In the genomic region with DNA sequence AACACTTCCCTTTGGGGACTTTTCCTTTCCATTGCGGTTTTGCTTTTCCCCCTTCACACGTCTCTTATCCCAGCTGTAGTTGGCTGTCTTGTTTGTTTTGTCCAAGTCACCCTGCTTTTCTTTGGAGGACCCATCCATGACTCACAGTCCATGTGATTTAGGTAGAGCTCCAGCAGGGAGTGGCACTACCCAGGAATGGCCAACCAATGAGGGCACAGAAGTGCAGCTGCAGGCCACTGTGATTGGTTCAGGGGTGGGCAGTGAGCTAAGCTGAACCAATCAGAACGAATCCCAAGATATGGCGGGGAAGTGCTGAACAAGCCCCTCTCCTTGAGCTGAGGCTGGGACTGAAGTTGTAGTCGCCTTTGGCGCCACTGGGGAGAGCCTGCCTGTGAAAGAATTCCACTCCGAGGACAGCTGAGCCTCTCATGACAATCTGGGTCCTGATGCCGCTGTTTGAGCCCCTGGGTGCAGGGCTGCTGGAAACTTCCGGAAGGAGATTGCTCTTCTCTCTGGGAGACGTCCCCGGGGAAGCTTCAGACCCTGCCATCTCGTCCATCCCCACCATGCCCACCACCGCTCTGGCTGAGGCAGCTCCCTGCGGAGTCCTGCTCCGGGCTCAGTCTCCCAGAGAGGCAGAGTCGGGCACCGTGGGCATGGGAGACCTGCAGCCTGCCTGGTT, we compare ENCODE assay signal across 9 cellular contexts.
DNase-seq lines count a peak whose midpoint lies in the region; ATAC-seq, FAIRE-seq and TF ChIP-seq lines count a peak whose summit lies in the region.
"Had no signal": no experiment of that assay in that cellular context is flagged by ENCODE, and none has a peak within 500 bp of the region (broad histone marks: within the 10 kb centered on the region; RNA-seq: fewer than 3 reads in every experiment).

No MANE protein-coding gene starts in this region.

- H3K4me3 ChIP-seq in A549 (no peak overlapping the region), gastroesophageal sphincter (no peak overlapping the region)

- peak overlapping the region; percentile 35; the same call in 2 of the 3 replicates for H3K4me2 ChIP-seq in A549

- TF ChIP-seq POLR2A in A549 (IDR thresholded peaks at IDR 0.05; ENCODE audit: low read length) = no peak
- TF ChIP-seq POLR2A in gastroesophageal sphincter (IDR thresholded peaks at IDR 0.05) = no peak

- H3K27ac ChIP-seq in A549 = peak overlapping the region; percentile 27 to 47; a peak in 3 of 6 replicates
- H3K27ac ChIP-seq in gastroesophageal sphincter = no peak overlapping the region

- no peaks in the 10 kb centered on the region for H3K36me3 ChIP-seq in gastroesophageal sphincter

- TF ChIP-seq RAD21 in A549 (conservative IDR thresholded peaks at IDR 0.05 in 1 of 2, IDR thresholded peaks at IDR 0.05 in 1 of 2) = no peak

- H3K4me1 ChIP-seq in A549 (peaks cover 11% of the 10 kb centered on the region; the same call in 1 of the 3 replicates), gastroesophageal sphincter (peaks cover 0 to 15% (median 1%) of the 10 kb centered on the region in 3 donors)

- ATAC-seq in A549 (peak; percentile 84 to 92), gastroesophageal sphincter (peak; percentile 41), GM18870 (IDR thresholded peaks at IDR 0.05; ENCODE audit: unreplicated experiment) (no peak)

- no peak for TF ChIP-seq EP300 in A549 (IDR thresholded peaks at IDR 0.05)
- TF ChIP-seq EP300 in gastroesophageal sphincter (IDR thresholded peaks at IDR 0.05) = no peak

- CTCF ChIA-PET in A549 (lab: Yijun Ruan, JAX) = interaction anchor here (0.5 to 17.2 kb wide), 17 partner anchors 9 to 528 kb away, joined by 3 to 362 read pairs (median 3); no protein-coding TSS in a partner anchor

- 58% methylated on average over 17 of the region's 17 CpGs for WGBS in A549 (ENCODE audit: missing lambda C conversion rate)
- 61 to 92% methylated on average over 2 of the region's 17 CpGs for WGBS in gastroesophageal sphincter (ENCODE audit: low coverage in 1 of 2), 2 donors

- H3K9me3 ChIP-seq in A549 = no peaks in the 10 kb centered on the region
- H3K9me3 ChIP-seq in gastroesophageal sphincter = no peaks in the 10 kb centered on the region

- DNase-seq in A549 (ENCODE audit: low read depth in 1 of 2, low spot score in 1 of 2) (peak; percentile 89 to 94), H4 (ENCODE audit: low spot score) (peak; percentile 98), RKO (ENCODE audit: low spot score) (peak; percentile 70), hippocampal formation (lab: John Stamatoyannopoulos, UW) (no peak), NCI-H187 treated with DMSO at 0.1 percent for 48 hours (lab: John Stamatoyannopoulos, UW) (no peak)
- no peak for DNase-seq in stimulated activated CD4-positive, alpha-beta T cell treated with anti-CD3 and anti-CD28 coated beads, Interleukin-12 subunit alpha, Interleukin-12 subunit beta, amount 100 ng/mL, for 4 hours
- DNase-seq: T1000 had no signal

- POLR2A ChIA-PET in A549 (lab: Yijun Ruan, JAX) = interaction anchor here (0.5 to 1.7 kb wide), 4 partner anchors 28 to 273 kb away, joined by 3 to 7 read pairs (median 3); a partner anchor contains a TSS

- TF ChIP-seq CTCF in A549 (IDR thresholded peaks at IDR 0.05) (no peak), gastroesophageal sphincter (IDR thresholded peaks at IDR 0.05) (no peak)

- FAIRE-seq in A549 (lab: Jason Lieb, UNC) = peak; percentile 91

- H3K27me3 ChIP-seq in gastroesophageal sphincter = peaks cover 45% of the 10 kb centered on the region

TF ChIP-seq in A549, 52 proteins besides CTCF, POLR2A, EP300 and RAD21 (continues in another document):
- no peak for TF ChIP-seq MAFK (IDR thresholded peaks at IDR 0.05; ENCODE audit: partially characterized antibody)
- no peak for TF ChIP-seq JUN (IDR thresholded peaks at IDR 0.05)
- TF ChIP-seq FOSL2 (IDR thresholded peaks at IDR 0.05) = no peak
- TF ChIP-seq FOSL2 (CRISPR knock-in tag; IDR thresholded peaks at IDR 0.05) = peak; percentile 74
- no peak for TF ChIP-seq ZC3H11A (IDR thresholded peaks at IDR 0.05)
- TF ChIP-seq FOSB (CRISPR knock-in tag; IDR thresholded peaks at IDR 0.05) = no peak
- TF ChIP-seq, protein P1, sequence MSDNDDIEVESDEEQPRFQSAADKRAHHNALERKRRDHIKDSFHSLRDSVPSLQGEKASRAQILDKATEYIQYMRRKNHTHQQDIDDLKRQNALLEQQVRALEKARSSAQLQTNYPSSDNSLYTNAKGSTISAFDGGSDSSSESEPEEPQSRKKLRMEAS (IDR thresholded peaks at IDR 0.05) = peak; percentile 68
- TF ChIP-seq, protein P2, sequence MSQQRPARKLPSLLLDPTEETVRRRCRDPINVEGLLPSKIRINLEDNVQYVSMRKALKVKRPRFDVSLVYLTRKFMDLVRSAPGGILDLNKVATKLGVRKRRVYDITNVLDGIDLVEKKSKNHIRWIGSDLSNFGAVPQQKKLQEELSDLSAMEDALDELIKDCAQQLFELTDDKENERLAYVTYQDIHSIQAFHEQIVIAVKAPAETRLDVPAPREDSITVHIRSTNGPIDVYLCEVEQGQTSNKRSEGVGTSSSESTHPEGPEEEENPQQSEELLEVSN (IDR thresholded peaks at IDR 0.05; ENCODE audit: borderline replicate concordance, low read depth) = peak; percentile 59; the same call in 1 of the 2 replicates
- no peak for TF ChIP-seq CEBPB (IDR thresholded peaks at IDR 0.05)
- TF ChIP-seq RFX5 (IDR thresholded peaks at IDR 0.05) = peak; percentile 68; the same call in 1 of the 2 replicates
- TF ChIP-seq HOXB13 (CRISPR knock-in tag; IDR thresholded peaks at IDR 0.05; ENCODE audit: low read depth) = no peak
- TF ChIP-seq RNF2 (IDR thresholded peaks at IDR 0.05; ENCODE audit: borderline replicate concordance, low read depth) = no peak
- TF ChIP-seq FOXS1 (CRISPR knock-in tag; IDR thresholded peaks at IDR 0.05) = no peak
- TF ChIP-seq BHLHE40 (IDR thresholded peaks at IDR 0.05; ENCODE audit: low read depth, low read length) = no peak
- TF ChIP-seq, protein P3, sequence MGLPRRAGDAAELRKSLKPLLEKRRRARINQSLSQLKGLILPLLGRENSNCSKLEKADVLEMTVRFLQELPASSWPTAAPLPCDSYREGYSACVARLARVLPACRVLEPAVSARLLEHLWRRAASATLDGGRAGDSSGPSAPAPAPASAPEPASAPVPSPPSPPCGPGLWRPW (IDR thresholded peaks at IDR 0.05) = no peak
- TF ChIP-seq MYC (IDR thresholded peaks at IDR 0.05; ENCODE audit: borderline replicate concordance, low read length) = no peak
- TF ChIP-seq, protein P4, sequence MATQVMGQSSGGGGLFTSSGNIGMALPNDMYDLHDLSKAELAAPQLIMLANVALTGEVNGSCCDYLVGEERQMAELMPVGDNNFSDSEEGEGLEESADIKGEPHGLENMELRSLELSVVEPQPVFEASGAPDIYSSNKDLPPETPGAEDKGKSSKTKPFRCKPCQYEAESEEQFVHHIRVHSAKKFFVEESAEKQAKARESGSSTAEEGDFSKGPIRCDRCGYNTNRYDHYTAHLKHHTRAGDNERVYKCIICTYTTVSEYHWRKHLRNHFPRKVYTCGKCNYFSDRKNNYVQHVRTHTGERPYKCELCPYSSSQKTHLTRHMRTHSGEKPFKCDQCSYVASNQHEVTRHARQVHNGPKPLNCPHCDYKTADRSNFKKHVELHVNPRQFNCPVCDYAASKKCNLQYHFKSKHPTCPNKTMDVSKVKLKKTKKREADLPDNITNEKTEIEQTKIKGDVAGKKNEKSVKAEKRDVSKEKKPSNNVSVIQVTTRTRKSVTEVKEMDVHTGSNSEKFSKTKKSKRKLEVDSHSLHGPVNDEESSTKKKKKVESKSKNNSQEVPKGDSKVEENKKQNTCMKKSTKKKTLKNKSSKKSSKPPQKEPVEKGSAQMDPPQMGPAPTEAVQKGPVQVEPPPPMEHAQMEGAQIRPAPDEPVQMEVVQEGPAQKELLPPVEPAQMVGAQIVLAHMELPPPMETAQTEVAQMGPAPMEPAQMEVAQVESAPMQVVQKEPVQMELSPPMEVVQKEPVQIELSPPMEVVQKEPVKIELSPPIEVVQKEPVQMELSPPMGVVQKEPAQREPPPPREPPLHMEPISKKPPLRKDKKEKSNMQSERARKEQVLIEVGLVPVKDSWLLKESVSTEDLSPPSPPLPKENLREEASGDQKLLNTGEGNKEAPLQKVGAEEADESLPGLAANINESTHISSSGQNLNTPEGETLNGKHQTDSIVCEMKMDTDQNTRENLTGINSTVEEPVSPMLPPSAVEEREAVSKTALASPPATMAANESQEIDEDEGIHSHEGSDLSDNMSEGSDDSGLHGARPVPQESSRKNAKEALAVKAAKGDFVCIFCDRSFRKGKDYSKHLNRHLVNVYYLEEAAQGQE (IDR thresholded peaks at IDR 0.05) = no peak
- TF ChIP-seq CHD2 (IDR thresholded peaks at IDR 0.05; ENCODE audit: low read length, partially characterized antibody) = no peak
- TF ChIP-seq ZSCAN20 (CRISPR knock-in tag; IDR thresholded peaks at IDR 0.05) = no peak
- no peak for TF ChIP-seq ZNF302 (CRISPR knock-in tag; IDR thresholded peaks at IDR 0.05)
- TF ChIP-seq PHF8 (IDR thresholded peaks at IDR 0.05; ENCODE audit: borderline replicate concordance, low read depth) = no peak
- TF ChIP-seq HOXA7 (CRISPR knock-in tag; IDR thresholded peaks at IDR 0.05) = no peak
- TF ChIP-seq HDAC2 (IDR thresholded peaks at IDR 0.05) = no peak
- TF ChIP-seq ESRRA (IDR thresholded peaks at IDR 0.05; ENCODE audit: borderline replicate concordance, low read length) = no peak
- no peak for TF ChIP-seq ZFP36 (IDR thresholded peaks at IDR 0.05; ENCODE audit: borderline replicate concordance, partially characterized antibody)
- TF ChIP-seq, protein P5, sequence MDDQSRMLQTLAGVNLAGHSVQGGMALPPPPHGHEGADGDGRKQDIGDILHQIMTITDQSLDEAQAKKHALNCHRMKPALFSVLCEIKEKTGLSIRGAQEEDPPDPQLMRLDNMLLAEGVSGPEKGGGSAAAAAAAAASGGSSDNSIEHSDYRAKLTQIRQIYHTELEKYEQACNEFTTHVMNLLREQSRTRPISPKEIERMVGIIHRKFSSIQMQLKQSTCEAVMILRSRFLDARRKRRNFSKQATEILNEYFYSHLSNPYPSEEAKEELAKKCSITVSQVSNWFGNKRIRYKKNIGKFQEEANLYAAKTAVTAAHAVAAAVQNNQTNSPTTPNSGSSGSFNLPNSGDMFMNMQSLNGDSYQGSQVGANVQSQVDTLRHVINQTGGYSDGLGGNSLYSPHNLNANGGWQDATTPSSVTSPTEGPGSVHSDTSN (IDR thresholded peaks at IDR 0.05) = no peak
- TF ChIP-seq POLR2AphosphoS2 (conservative IDR thresholded peaks at IDR 0.05; ENCODE audit: low read length) = no peak
- TF ChIP-seq CHD4 (IDR thresholded peaks at IDR 0.05; ENCODE audit: borderline replicate concordance) = no peak

Comparison
In these comparisons a context has a peak if more than half of its experiments do, and no peak if none do; other contexts are left out.
1. DNase-seq: peak in A549 (2 of 2), H4 (single experiment) and RKO (single experiment); none in hippocampal formation (0 of 2), NCI-H187 treated with DMSO at 0.1 percent for 48 hours (single experiment) and stimulated activated CD4-positive, alpha-beta T cell treated with anti-CD3 and anti-CD28 coated beads, Interleukin-12 subunit alpha, Interleukin-12 subunit beta, amount 100 ng/mL, for 4 hours (single experiment).
2. H3K27ac ChIP-seq: peak in A549 (2 of 2); none in gastroesophageal sphincter (0 of 4).